ENCODE assay signal across 8 cellular contexts in genomic region chr19:4669723-4670480, GRCh38. TPM values are rescaled to one million over a fixed set of nuclear protein-coding genes. Genes with fewer than 3 reads are reported as not detected.
DNase-seq lines count a peak whose midpoint lies in the region; ATAC-seq lines count a peak whose summit lies in the region.

Gene MYDGF, minus strand, starts transcription at chr19:4670342. Its CDS starts 8 bp downstream, at chr19:4670334.

- peak; percentile 64 for ATAC-seq in GM19452 (IDR thresholded peaks at IDR 0.05; ENCODE audit: unreplicated experiment)

- DNase-seq in C1 segment of cervical spinal cord (lab: John Stamatoyannopoulos, UW) (peak; percentile 18 to 89 (median 68)), HT1080 (ENCODE audit: low read depth) (peak; percentile 59), medulla oblongata (ENCODE audit: extremely low spot score) (peak; percentile 86)
- DNase-seq in NK-92 treated with Interleukin-12 subunit alpha and Interleukin-12 subunit beta, amount 100 ng/mL, for 24 hours (lab: John Stamatoyannopoulos, UW), result peak; percentile 87
- DNase-seq in activated CD8-positive, alpha-beta memory T cell treated with anti-CD3 and anti-CD28 coated beads for 1 hour (ENCODE audit: extremely low read depth in 1 of 2, low read depth in 1 of 2), result peak; percentile 72 to 90
- peak; percentile 86 for DNase-seq in effector CD8-positive, alpha-beta T cell (lab: John Stamatoyannopoulos, UW)
- DNase-seq in stimulated activated CD4-positive, alpha-beta T cell treated with anti-CD3 and anti-CD28 coated beads, TNF-alpha, amount 100 ng/mL, for 4 hours (ENCODE audit: low read depth in 3 of 3), result peak; percentile 87 to 93 (median 90)

RNA-seq across cellular contexts. Expression of gene MYDGF, which starts in this region (rescaled TPM):
- 76.3 and 76.6 TPM in 2 replicates for total RNA-seq in HT1080 (2014; rRNA removed; shearing (Covaris generic))
- polyA plus RNA-seq in HT1080 (2015; cell fraction: cytosol; rRNA removed), result 175 and 189 TPM in 2 replicates
- polyA plus RNA-seq in HT1080 (2015; cell fraction: nucleus; rRNA removed), result 90.8 and 104 TPM in 2 replicates

Comparison
In these comparisons a context has a peak if more than half of its experiments do, and no peak if none do; other contexts are left out.
1. Peak in every context shown above with its lines: DNase-seq and ATAC-seq.